Comparison of ENCODE assay signal across 9 cellular contexts in genomic region chr7:93890464-93891068, GRCh38. TPM values are rescaled to one million over a fixed set of nuclear protein-coding genes. Genes with fewer than 3 reads are reported as not detected.
DNase-seq lines count a peak whose midpoint lies in the region; ATAC-seq, FAIRE-seq and TF ChIP-seq lines count a peak whose summit lies in the region.
"Had no signal": no experiment of that assay in that cellular context is flagged by ENCODE, and none has a peak within 500 bp of the region (broad histone marks: within the 10 kb centered on the region; RNA-seq: fewer than 3 reads in every experiment).

TSS of gene TFPI2 (minus strand) at chr7:93890753. CDS start at chr7:93890678, 75 bp downstream.

- H3K27ac ChIP-seq in osteoblast (ENCODE audit: low read depth, low read length) = peak within 1 kb of the TSS; percentile 81
- no peak within 1 kb of the TSS for H3K27ac ChIP-seq in small intestine (ENCODE audit: low read depth in 1 of 2, low read length in 1 of 2)

- H3K79me2 ChIP-seq in osteoblast (ENCODE audit: insufficient read depth, low read length) = peaks cover 2% of the 10 kb centered on the region

- H3K36me3 ChIP-seq in osteoblast (ENCODE audit: insufficient read depth, low read length) (no peaks in the 10 kb centered on the region), small intestine (ENCODE audit: control insufficient read depth in 2 of 2, insufficient read depth in 2 of 2, low read length in 2 of 2) (no peaks in the 10 kb centered on the region)

- H4K20me1 ChIP-seq in osteoblast (ENCODE audit: insufficient read depth, low read length) = no peaks in the 10 kb centered on the region

- H3K4me1 ChIP-seq in osteoblast (ENCODE audit: insufficient read depth, low read length) (peaks cover 15% of the 10 kb centered on the region), small intestine (ENCODE audit: control insufficient read depth in 2 of 2, insufficient read depth in 1 of 2, low read depth in 1 of 2, low read length in 1 of 2) (no peaks in the 10 kb centered on the region)

- H3K27me3 ChIP-seq in osteoblast (ENCODE audit: insufficient read depth, low read length) (no peaks in the 10 kb centered on the region), small intestine (ENCODE audit: control insufficient read depth in 2 of 2, insufficient read depth in 2 of 2, low read length in 2 of 2) (peaks cover 3% of the 10 kb centered on the region in 2 donors)

- DNase-seq in NCI-H2227 (lab: John Stamatoyannopoulos, UW; ENCODE audit: unreplicated experiment) (peak; percentile 49), NCI-H2227 treated with DMSO at 0.1 percent for 48 hours (lab: John Stamatoyannopoulos, UW) (no peak), germinal center (ENCODE audit: low spot score) (peak; percentile 6), osteoblast (ENCODE audit: insufficient read length, low spot score, missing footprints) (peak; percentile 84), small intestine (no peak), NK-92 (lab: John Stamatoyannopoulos, UW; ENCODE audit: unreplicated experiment) (no peak)
- DNase-seq: CD4-positive, CD25-positive, alpha-beta regulatory T cell had no signal

- FAIRE-seq in small intestine (lab: Jason Lieb, UNC) = no peak

- peak within 1 kb of the TSS; percentile 93 for H2AFZ ChIP-seq in osteoblast (ENCODE audit: low read length)

- 2 to 6% (median 5%) methylated on average over 45 to 49 of the region's 49 CpGs for WGBS in small intestine, 3 donors

- H3K4me2 ChIP-seq in osteoblast (ENCODE audit: insufficient read depth, low read length) = peak within 1 kb of the TSS; percentile 96

- TF ChIP-seq CTCF in WI38 (IDR thresholded peaks at IDR 0.05; ENCODE audit: low read depth, low read length) (no peak), osteoblast (IDR thresholded peaks at IDR 0.05; ENCODE audit: extremely low read depth, low read depth, low read length) (no peak)

- H3K4me3 ChIP-seq in WI38 (ENCODE audit: low read depth, low read length) (peak within 1 kb of the TSS; percentile 62), osteoblast (ENCODE audit: insufficient read depth, low read length) (peak within 1 kb of the TSS; percentile 83), small intestine (ENCODE audit: low read depth in 1 of 2, low read length in 2 of 2) (peak within 1 kb of the TSS in 1 of 2 donors; percentile 22)

- peak; percentile 44 for ATAC-seq in HG02885 (IDR thresholded peaks at IDR 0.05; ENCODE audit: poor library complexity, unreplicated experiment)

- H3K9me3 ChIP-seq in osteoblast (ENCODE audit: low read depth, low read length) = no peaks in the 10 kb centered on the region
- no peaks in the 10 kb centered on the region for H3K9me3 ChIP-seq in small intestine (ENCODE audit: control insufficient read depth, low read depth)

RNA-seq across cellular contexts. Expression of gene TFPI2, which starts in this region (rescaled TPM):
- total RNA-seq in osteoblast = 8.7 and 10.6 TPM in 2 replicates
- polyA plus RNA-seq in small intestine = under 1 TPM in 1 of 3 donors, not detected in 2; 0.60 TPM
- polyA plus RNA-seq: CD4-positive, CD25-positive, alpha-beta regulatory T cell had no signal

Comparison
In these comparisons a context has a peak if more than half of its experiments do, and no peak if none do; other contexts are left out.
1. DNase-seq: peak in NCI-H2227 (single experiment), germinal center (single experiment) and osteoblast (single experiment); none in NCI-H2227 treated with DMSO at 0.1 percent for 48 hours (single experiment), small intestine (single experiment) and NK-92 (single experiment).